Comparison of ENCODE assay signal across 10 cellular contexts in genomic region chr12:55704824-55705780, GRCh38. TPM values are rescaled to one million over a fixed set of nuclear protein-coding genes. Genes with fewer than 3 reads are reported as not detected.
A peak's percentile ranks its signal among the peaks of the same experiment; 100 is the strongest.
DNase-seq lines count a peak whose midpoint lies in the region; ATAC-seq and TF ChIP-seq lines count a peak whose summit lies in the region.
"Had no signal": no experiment of that assay in that cellular context is flagged by ENCODE, and none has a peak within 500 bp of the region (broad histone marks: within the 10 kb centered on the region; RNA-seq: fewer than 3 reads in every experiment).

No MANE protein-coding gene starts in this region.

- no peak for TF ChIP-seq CTCF in left ventricle myocardium inferior (IDR thresholded peaks at IDR 0.05; ENCODE audit: borderline replicate concordance)
- no peak for TF ChIP-seq CTCF in gastrocnemius medialis (IDR thresholded peaks at IDR 0.05 in 4 of 5, conservative IDR thresholded peaks at IDR 0.05 in 1 of 5)
- no peak for TF ChIP-seq CTCF in endodermal cell (conservative IDR thresholded peaks at IDR 0.05)

- in situ Hi-C loops in gastrocnemius medialis (cut with MboI; ENCODE audit: low sequenced_read_pairs in 4 of 4) = loop anchor here in 1 of 4 donors (25.0 kb wide), 1 partner anchor 1718 kb away; the partner anchor contains the start of gene HOXC10

- no peaks in the 10 kb centered on the region for H3K9me3 Mint-ChIP-seq in endodermal cell
- H3K9me3 Mint-ChIP-seq: activated T-helper 17 cell treated with anti-CD3 and anti-CD28 coated beads, Interleukin-2, amount 50 U/mL, for 72 hours; naive thymus-derived CD4-positive, alpha-beta T cell had no signal

- H3K27ac Mint-ChIP-seq in endodermal cell = no peak overlapping the region
- H3K27ac Mint-ChIP-seq: activated T-helper 17 cell treated with anti-CD3 and anti-CD28 coated beads, Interleukin-2, amount 50 U/mL, for 72 hours; naive thymus-derived CD4-positive, alpha-beta T cell had no signal

- H3K36me3 Mint-ChIP-seq in endodermal cell (ENCODE audit: low read depth) = peaks cover 10% of the 10 kb centered on the region
- H3K36me3 Mint-ChIP-seq: naive thymus-derived CD4-positive, alpha-beta T cell had no signal

- peak in 1 of 2 experiments; percentile 43 for DNase-seq in SJCRH30
- DNase-seq in left ventricle myocardium inferior = peak; percentile 5
- DNase-seq in gastrocnemius medialis = peak in 1 of 2 donors; percentile 69
- no peak for DNase-seq in endodermal cell
- no peak for DNase-seq in cerebellar cortex (ENCODE audit: low spot score)
- DNase-seq in ureter (ENCODE audit: low spot score) = no peak
- DNase-seq: activated CD4-positive, alpha-beta T cell treated with anti-CD3 and anti-CD28 coated beads for 1 hour; naive thymus-derived CD4-positive, alpha-beta T cell had no signal

- no peak for TF ChIP-seq POLR2A in gastrocnemius medialis (IDR thresholded peaks at IDR 0.05)

- H3K36me3 ChIP-seq in SJCRH30 (no peaks in the 10 kb centered on the region), left ventricle myocardium inferior (no peaks in the 10 kb centered on the region), gastrocnemius medialis (no peaks in the 10 kb centered on the region), endodermal cell (ENCODE audit: control insufficient read depth, insufficient read depth, low read length) (no peaks in the 10 kb centered on the region)
- H3K36me3 ChIP-seq: cardiac muscle cell had no signal

- H3K9ac ChIP-seq in endodermal cell (ENCODE audit: extremely low read depth, low read length, poor library complexity, severe bottlenecking) = no peak overlapping the region

- H3K4me1 Mint-ChIP-seq in endodermal cell = peaks cover 35% of the 10 kb centered on the region

- H3K4me3 Mint-ChIP-seq in endodermal cell = no peak overlapping the region
- H3K4me3 Mint-ChIP-seq: activated T-helper 17 cell treated with anti-CD3 and anti-CD28 coated beads, Interleukin-2, amount 50 U/mL, for 72 hours had no signal

- 80 to 86% methylated on average over 1 to 9 of the region's 9 CpGs for WGBS in endodermal cell (ENCODE audit: insufficient coverage in 1 of 2, insufficient read length in 1 of 2), 2 experiments

- H3K9me3 ChIP-seq in SJCRH30 (replicated peaks) (no peaks in the 10 kb centered on the region), left ventricle myocardium inferior (replicated peaks) (no peaks in the 10 kb centered on the region), gastrocnemius medialis (no peaks in the 10 kb centered on the region), endodermal cell (ENCODE audit: control insufficient read depth, low read length) (no peaks in the 10 kb centered on the region)

- H3K27me3 ChIP-seq in SJCRH30 = no peaks in the 10 kb centered on the region; the same call in 1 of the 2 replicates
- H3K27me3 ChIP-seq in left ventricle myocardium inferior (ENCODE audit: low read depth) = peaks cover 14% of the 10 kb centered on the region
- no peaks in the 10 kb centered on the region for H3K27me3 ChIP-seq in gastrocnemius medialis
- peaks cover 23% of the 10 kb centered on the region for H3K27me3 ChIP-seq in endodermal cell (ENCODE audit: control insufficient read depth, insufficient read depth, low read length, poor library complexity, severe bottlenecking)
- H3K27me3 ChIP-seq: cardiac muscle cell had no signal

- peak overlapping the region; percentile 81 for H3K27ac ChIP-seq in SJCRH30
- peak overlapping the region; percentile 95 for H3K27ac ChIP-seq in left ventricle myocardium inferior (replicated peaks)
- peak overlapping the region; percentile 87 to 96 (median 92) for H3K27ac ChIP-seq in gastrocnemius medialis
- H3K27ac ChIP-seq in endodermal cell (ENCODE audit: low read depth, low read length) = no peak overlapping the region
- H3K27ac ChIP-seq: cardiac muscle cell had no signal

- H3K4me1 ChIP-seq in SJCRH30 (peaks cover 60% of the 10 kb centered on the region), left ventricle myocardium inferior (peaks cover 96% of the 10 kb centered on the region), gastrocnemius medialis (peaks cover 73 to 83% of the 10 kb centered on the region in 2 donors), endodermal cell (ENCODE audit: control insufficient read depth, insufficient read depth, low read length) (no peaks in the 10 kb centered on the region)

- H3K4me3 ChIP-seq in SJCRH30 = no peak overlapping the region
- peak overlapping the region; percentile 80 for H3K4me3 ChIP-seq in left ventricle myocardium inferior
- H3K4me3 ChIP-seq in gastrocnemius medialis = peak overlapping the region; percentile 59 to 79 (median 68)
- no peak overlapping the region for H3K4me3 ChIP-seq in endodermal cell (ENCODE audit: low read length)

- peak; percentile 32 to 62 for ATAC-seq in gastrocnemius medialis
- ATAC-seq: activated T-helper 17 cell treated with anti-CD3 and anti-CD28 coated beads, Interleukin-2, amount 50 U/mL, for 72 hours; naive thymus-derived CD4-positive, alpha-beta T cell had no signal

- H3K27me3 Mint-ChIP-seq in endodermal cell (ENCODE audit: insufficient read depth) = peaks cover 39% of the 10 kb centered on the region

- intact Hi-C loops in left ventricle myocardium inferior (cut with micrococcal nuclease) (no loop called here), gastrocnemius medialis (cut with DNase I; ENCODE audit: low total_unique reads) (loop anchor here (2.0 to 10.0 kb wide), 2 partner anchors 16 to 1420 kb away; partner anchors contain the start of genes CBX5, HNRNPA1 and RDH5)

RNA-seq across cellular contexts. Expression of gene ITGA7, which starts 2.6 kb away (rescaled TPM):
- 21.8 and 27.1 TPM in 2 replicates for total RNA-seq in SJCRH30 (2014; rRNA removed; shearing (Covaris generic))
- total RNA-seq in left ventricle myocardium inferior (520 TPM), gastrocnemius medialis (100 to 1,000 TPM in 2 of 4 donors, 10 to 100 TPM in 2; 69.7 to 206 (median 92.0) TPM), endodermal cell (100 to 1,000 TPM; 106 to 122 TPM), ureter (99.7 TPM)
- polyA plus RNA-seq in endodermal cell (2013, experiment 1 of 2) = 77.3 TPM
- 71.6 TPM for polyA plus RNA-seq in endodermal cell (2013, experiment 2 of 2)
- polyA plus RNA-seq: naive thymus-derived CD4-positive, alpha-beta T cell had no signal

RNA-seq across cellular contexts. Expression of gene BLOC1S1, which starts 10.7 kb away (rescaled TPM):
- total RNA-seq in SJCRH30 (2014; rRNA removed; shearing (Covaris generic)) = 66.7 and 76.2 TPM in 2 replicates
- total RNA-seq in left ventricle myocardium inferior (109 TPM), gastrocnemius medialis (100 to 1,000 TPM; 255 to 434 (median 300) TPM), endodermal cell (100 to 1,000 TPM in 1 of 2 donors, 10 to 100 TPM in 1; 95.1 to 102 TPM), ureter (105 TPM)
- 93.0 TPM for polyA plus RNA-seq in endodermal cell (2013, experiment 1 of 2)
- 94.7 TPM for polyA plus RNA-seq in endodermal cell (2013, experiment 2 of 2)

RNA-seq across cellular contexts. Expression of gene RDH5, which starts 15.1 kb away (rescaled TPM):
- 2.0 and 2.5 TPM in 2 replicates for total RNA-seq in SJCRH30 (2014; rRNA removed; shearing (Covaris generic))
- total RNA-seq in left ventricle myocardium inferior = 12.2 TPM
- 10 to 100 TPM in 1 of 4 donors, 1 to 10 TPM in 3; 3.8 to 10.3 (median 7.5) TPM for total RNA-seq in gastrocnemius medialis
- 1 to 10 TPM; 4.1 to 7.4 TPM for total RNA-seq in endodermal cell
- 4.7 TPM for polyA plus RNA-seq in endodermal cell (2013, experiment 1 of 2)
- 3.5 TPM for polyA plus RNA-seq in endodermal cell (2013, experiment 2 of 2)
- total RNA-seq in ureter = 5.8 TPM

RNA-seq across cellular contexts. Expression of gene CD63, which starts 23.7 kb away (rescaled TPM):
- total RNA-seq in SJCRH30 (2014; rRNA removed; shearing (Covaris generic)) = 598 and 676 TPM in 2 replicates
- 705 TPM for total RNA-seq in left ventricle myocardium inferior
- total RNA-seq in gastrocnemius medialis = 1,000 to 10,000 TPM in 1 of 4 donors, 100 to 1,000 TPM in 3; 423 to 1,107 (median 634) TPM
- total RNA-seq in endodermal cell = 1,000 to 10,000 TPM in 1 of 2 donors, 100 to 1,000 TPM in 1; 879 to 1,041 TPM
- polyA plus RNA-seq in endodermal cell (2013, experiment 1 of 2) = 447 TPM
- polyA plus RNA-seq in endodermal cell (2013, experiment 2 of 2) = 444 TPM
- total RNA-seq in ureter = 905 TPM

RNA-seq across cellular contexts. Expression of gene GDF11, which starts 37.8 kb away (rescaled TPM):
- 9.1 and 10.5 TPM in 2 replicates for total RNA-seq in SJCRH30 (2014; rRNA removed; shearing (Covaris generic))
- total RNA-seq in left ventricle myocardium inferior = 15.6 TPM
- 1 to 10 TPM in 2 of 4 donors, under 1 TPM in 2; 0.17 to 4.4 (median 1.1) TPM for total RNA-seq in gastrocnemius medialis
- total RNA-seq in endodermal cell = 10 to 100 TPM; 29.8 to 33.0 TPM
- polyA plus RNA-seq in endodermal cell (2013, experiment 1 of 2) = 32.4 TPM
- polyA plus RNA-seq in endodermal cell (2013, experiment 2 of 2) = 28.6 TPM
- 7.2 TPM for total RNA-seq in ureter

Comparison
In these comparisons a context has a peak if more than half of its experiments do, and no peak if none do; other contexts are left out.
1. H3K4me3 ChIP-seq: peak in left ventricle myocardium inferior (single experiment) and gastrocnemius medialis (4 of 4); none in SJCRH30 (single experiment) and endodermal cell (single experiment).